1 cellular context compared by ENCODE assay signal in the genomic region with DNA sequence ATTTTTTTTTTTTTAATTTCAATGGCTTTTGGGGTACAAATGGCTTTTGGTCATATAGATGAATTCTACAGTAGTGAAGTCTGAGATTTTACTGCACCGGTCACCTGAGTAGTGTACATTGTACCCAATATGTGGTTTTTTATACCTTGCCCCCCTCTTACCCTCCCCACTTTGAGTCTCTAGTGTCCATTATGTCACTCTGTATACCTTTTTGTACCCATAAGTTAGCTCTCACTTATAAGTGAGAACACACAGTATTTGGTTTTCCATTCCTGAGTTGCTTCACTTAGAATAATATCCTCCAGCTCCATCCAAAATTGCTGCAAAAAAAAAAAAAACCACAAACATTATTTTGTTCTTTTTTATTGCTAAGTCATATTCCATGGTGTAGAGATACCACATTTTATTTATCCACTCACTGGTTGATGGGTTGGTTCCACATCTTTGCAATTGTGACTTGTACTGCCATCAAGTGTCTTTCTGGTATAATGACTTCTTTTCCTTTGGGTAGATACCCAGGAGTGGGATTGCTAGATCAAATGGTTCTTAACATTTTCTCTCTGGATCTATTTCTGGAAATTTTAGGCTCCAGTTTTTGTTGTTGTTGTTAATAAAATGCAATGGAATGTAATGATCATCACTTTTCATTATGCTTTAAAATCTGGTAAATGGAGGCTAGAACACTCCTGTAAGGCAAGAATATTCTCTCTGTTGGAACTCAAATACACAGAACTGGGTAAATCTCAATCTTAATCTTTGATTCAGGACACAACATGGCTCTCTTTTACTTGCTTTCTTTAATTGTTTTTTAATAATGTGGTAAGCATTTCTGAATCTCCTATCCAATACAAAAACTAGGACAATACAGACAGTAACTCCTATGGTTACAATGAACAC.
TF ChIP-seq lines count a peak whose summit lies in the region.

No MANE protein-coding gene starts in this region.

TF ChIP-seq in K562, 482 proteins besides CTCF, POLR2A, EP300 and RAD21:
- TF ChIP-seq CEBPB (tag; IDR thresholded peaks at IDR 0.05) (no peak), SP2 (IDR thresholded peaks at IDR 0.05; ENCODE audit: extremely low read depth, low read depth, low read length, poor library complexity, severe bottlenecking) (no peak), POLR2AphosphoS2 (IDR thresholded peaks at IDR 0.05; ENCODE audit: low read length) (peak; percentile 89), NEUROD1 (IDR thresholded peaks at IDR 0.05; ENCODE audit: borderline replicate concordance, low read depth, low read length, partially characterized antibody) (no peak), NFE2 (IDR thresholded peaks at IDR 0.05; ENCODE audit: low read depth) (peak; percentile 10; the same call in 1 of the 2 replicates), KHSRP (IDR thresholded peaks at IDR 0.05) (peak; percentile 20; the same call in 1 of the 2 replicates), SUPT5H (IDR thresholded peaks at IDR 0.05) (0 out of 2 replicates have a peak, but pooled peaks have one; percentile 59), EWSR1 (IDR thresholded peaks at IDR 0.05; ENCODE audit: borderline replicate concordance, low read depth, partially characterized antibody) (no peak), MAFG (tag; conservative IDR thresholded peaks at IDR 0.05) (0 out of 2 replicates have a peak, but pooled peaks have one; percentile 13), POLR2B (IDR thresholded peaks at IDR 0.05; ENCODE audit: low read depth, partially characterized antibody) (peak; percentile 60)
- TF ChIP-seq, protein P1, sequence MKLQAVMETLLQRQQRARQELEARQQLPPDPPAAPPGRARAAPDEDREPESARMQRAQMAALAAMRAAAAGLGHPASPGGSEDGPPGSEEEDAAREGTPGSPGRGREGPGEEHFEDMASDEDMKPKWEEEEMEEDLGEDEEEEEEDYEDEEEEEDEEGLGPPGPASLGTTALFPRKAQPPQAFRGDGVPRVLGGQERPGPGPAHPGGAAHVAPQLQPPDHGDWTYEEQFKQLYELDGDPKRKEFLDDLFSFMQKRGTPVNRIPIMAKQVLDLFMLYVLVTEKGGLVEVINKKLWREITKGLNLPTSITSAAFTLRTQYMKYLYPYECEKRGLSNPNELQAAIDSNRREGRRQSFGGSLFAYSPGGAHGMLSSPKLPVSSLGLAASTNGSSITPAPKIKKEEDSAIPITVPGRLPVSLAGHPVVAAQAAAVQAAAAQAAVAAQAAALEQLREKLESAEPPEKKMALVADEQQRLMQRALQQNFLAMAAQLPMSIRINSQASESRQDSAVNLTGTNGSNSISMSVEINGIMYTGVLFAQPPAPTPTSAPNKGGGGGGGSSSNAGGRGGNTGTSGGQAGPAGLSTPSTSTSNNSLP (IDR thresholded peaks at IDR 0.05; ENCODE audit: borderline replicate concordance, low read depth, low read length) = peak; percentile 23; the same call in 1 of the 2 replicates
- TF ChIP-seq, protein P2, sequence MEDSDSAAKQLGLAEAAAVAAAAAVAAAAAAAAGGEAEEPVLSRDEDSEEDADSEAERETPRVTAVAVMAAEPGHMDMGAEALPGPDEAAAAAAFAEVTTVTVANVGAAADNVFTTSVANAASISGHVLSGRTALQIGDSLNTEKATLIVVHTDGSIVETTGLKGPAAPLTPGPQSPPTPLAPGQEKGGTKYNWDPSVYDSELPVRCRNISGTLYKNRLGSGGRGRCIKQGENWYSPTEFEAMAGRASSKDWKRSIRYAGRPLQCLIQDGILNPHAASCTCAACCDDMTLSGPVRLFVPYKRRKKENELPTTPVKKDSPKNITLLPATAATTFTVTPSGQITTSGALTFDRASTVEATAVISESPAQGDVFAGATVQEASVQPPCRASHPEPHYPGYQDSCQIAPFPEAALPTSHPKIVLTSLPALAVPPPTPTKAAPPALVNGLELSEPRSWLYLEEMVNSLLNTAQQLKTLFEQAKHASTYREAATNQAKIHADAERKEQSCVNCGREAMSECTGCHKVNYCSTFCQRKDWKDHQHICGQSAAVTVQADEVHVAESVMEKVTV (CRISPR knock-in tag; IDR thresholded peaks at IDR 0.05) = peak; percentile 36; the same call in 1 of the 2 replicates
- TF ChIP-seq, protein P3, sequence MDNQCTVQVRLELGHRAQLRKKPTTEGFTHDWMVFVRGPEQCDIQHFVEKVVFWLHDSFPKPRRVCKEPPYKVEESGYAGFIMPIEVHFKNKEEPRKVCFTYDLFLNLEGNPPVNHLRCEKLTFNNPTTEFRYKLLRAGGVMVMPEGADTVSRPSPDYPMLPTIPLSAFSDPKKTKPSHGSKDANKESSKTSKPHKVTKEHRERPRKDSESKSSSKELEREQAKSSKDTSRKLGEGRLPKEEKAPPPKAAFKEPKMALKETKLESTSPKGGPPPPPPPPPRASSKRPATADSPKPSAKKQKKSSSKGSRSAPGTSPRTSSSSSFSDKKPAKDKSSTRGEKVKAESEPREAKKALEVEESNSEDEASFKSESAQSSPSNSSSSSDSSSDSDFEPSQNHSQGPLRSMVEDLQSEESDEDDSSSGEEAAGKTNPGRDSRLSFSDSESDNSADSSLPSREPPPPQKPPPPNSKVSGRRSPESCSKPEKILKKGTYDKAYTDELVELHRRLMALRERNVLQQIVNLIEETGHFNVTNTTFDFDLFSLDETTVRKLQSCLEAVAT (IDR thresholded peaks at IDR 0.05) = peak in 1 of 2 experiments; percentile 56; a peak in 1 of 4 replicates
